ENCODE assay signal across 21 cellular contexts in the genomic region with DNA sequence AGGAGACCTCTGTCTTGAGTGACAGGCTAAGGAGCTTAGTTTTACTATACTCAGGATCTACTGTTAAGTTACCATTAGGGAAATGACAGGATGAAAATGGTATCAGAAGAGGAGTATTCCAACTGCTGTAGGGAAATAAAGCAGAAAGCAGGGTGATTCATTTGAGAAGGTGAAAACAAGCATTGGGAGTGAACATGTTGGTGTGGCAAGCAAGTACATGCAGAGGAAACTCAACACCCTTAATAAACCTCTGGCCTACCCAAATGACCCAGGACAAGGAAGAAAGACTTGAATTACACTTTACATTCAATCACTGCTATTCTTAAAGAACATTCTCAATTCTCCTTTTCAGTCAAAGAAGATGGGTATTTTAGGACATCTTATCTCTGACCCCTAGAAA.
"Had no signal": no experiment of that assay in that cellular context is flagged by ENCODE, and none has a peak within 500 bp of the region (broad histone marks: within the 10 kb centered on the region; RNA-seq: fewer than 3 reads in every experiment).

No MANE protein-coding gene starts in this region.

- H3K4me3 Mint-ChIP-seq: activated CD4-positive, alpha-beta memory T cell treated with anti-CD3 and anti-CD28 coated beads, Interleukin-2, amount 10 ng/mL, durations not matched to agents 7 days and 5 days; activated CD4-positive, alpha-beta T cell treated with anti-CD3 and anti-CD28 coated beads for 36 hours; activated naive CD8-positive, alpha-beta T cell treated with anti-CD3 and anti-CD28 coated beads, Interleukin-2, amount 10 ng/mL, durations not matched to agents 7 days and 5 days; endodermal cell had no signal

- H3K4me1 ChIP-seq: esophagus muscularis mucosa, prostate gland, tibial artery, uterus had no signal

- H3K9me3 ChIP-seq: esophagus muscularis mucosa, prostate gland, tibial artery, uterus had no signal

- H3K27ac ChIP-seq: dorsolateral prefrontal cortex, esophagus muscularis mucosa, prostate gland, skin epidermis, tibial artery, uterus, VCaP had no signal

- H3K27me3 ChIP-seq: dorsolateral prefrontal cortex, esophagus muscularis mucosa, tibial artery, uterus had no signal

- DNase-seq: activated CD4-positive, alpha-beta memory T cell treated with anti-CD3 and anti-CD28 coated beads, Interleukin-2, amount 10 ng/mL, durations not matched to agents 7 days and 5 days; activated CD4-positive, alpha-beta T cell treated with anti-CD3 and anti-CD28 coated beads for 36 hours; activated CD8-positive, alpha-beta memory T cell treated with anti-CD3 and anti-CD28 coated beads, Interleukin-2, amount 50 U/mL, for 4 hours; activated gamma-delta T cell; activated naive CD8-positive, alpha-beta T cell treated with anti-CD3 and anti-CD28 coated beads, Interleukin-2, amount 10 ng/mL, durations not matched to agents 7 days and 5 days; activated T-cell treated with anti-CD3 and anti-CD28 coated beads, Interleukin-2, amount 50 U/mL, for 48 hours; anterior cingulate cortex; dorsolateral prefrontal cortex; endodermal cell; hypothalamus; right cardiac atrium; stimulated activated CD4-positive, alpha-beta T cell treated with anti-CD3 and anti-CD28 coated beads, Interleukin-15, amount 100 ng/mL, for 24 hours; stimulated activated CD4-positive, alpha-beta T cell treated with anti-CD3 and anti-CD28 coated beads, Interleukin-4, amount 100 ng/mL, for 1 hour; stimulated activated naive CD4-positive, alpha-beta T cell; T-helper 1 cell; tibial artery; uterus had no signal

- H3K9me3 Mint-ChIP-seq: activated naive CD8-positive, alpha-beta T cell treated with anti-CD3 and anti-CD28 coated beads, Interleukin-2, amount 10 ng/mL, durations not matched to agents 7 days and 5 days; endodermal cell had no signal

- H3K4me3 ChIP-seq: dorsolateral prefrontal cortex, esophagus muscularis mucosa, prostate gland, skin epidermis, tibial artery, uterus had no signal

- H3K4me1 Mint-ChIP-seq: endodermal cell had no signal

- ATAC-seq: activated CD4-positive, alpha-beta T cell treated with anti-CD3 and anti-CD28 coated beads for 36 hours; right cardiac atrium had no signal

- H3K27ac Mint-ChIP-seq: activated CD4-positive, alpha-beta memory T cell treated with anti-CD3 and anti-CD28 coated beads, Interleukin-2, amount 10 ng/mL, durations not matched to agents 7 days and 5 days; endodermal cell had no signal

- H3K27me3 Mint-ChIP-seq: activated CD4-positive, alpha-beta memory T cell treated with anti-CD3 and anti-CD28 coated beads, Interleukin-2, amount 10 ng/mL, durations not matched to agents 7 days and 5 days; activated CD4-positive, alpha-beta T cell treated with anti-CD3 and anti-CD28 coated beads for 36 hours; activated naive CD8-positive, alpha-beta T cell treated with anti-CD3 and anti-CD28 coated beads, Interleukin-2, amount 10 ng/mL, durations not matched to agents 7 days and 5 days had no signal

- H3K36me3 ChIP-seq: prostate gland, uterus had no signal
